ENCODE assay signal across 22 cellular contexts in the genomic region with DNA sequence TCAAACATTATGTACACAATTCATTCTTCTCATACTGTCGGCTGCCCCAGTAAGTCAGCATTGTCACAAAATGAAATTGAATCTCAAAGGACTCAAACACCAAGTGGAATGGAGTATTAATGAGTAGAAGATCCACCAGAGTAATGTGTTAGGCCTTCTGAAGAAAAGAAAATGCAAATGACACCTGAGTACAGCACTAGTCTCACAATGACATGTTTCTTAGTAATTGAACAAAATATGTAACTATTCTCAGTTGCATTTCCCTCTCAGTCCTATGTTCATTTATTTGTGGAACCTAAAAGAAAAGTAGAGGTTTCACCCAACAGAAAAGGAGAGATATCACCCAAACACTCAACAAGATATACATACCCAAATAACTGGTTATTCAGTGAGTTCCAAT.
DNase-seq lines count a peak whose midpoint lies in the region; ATAC-seq and FAIRE-seq lines count a peak whose summit lies in the region.
"Had no signal": no experiment of that assay in that cellular context is flagged by ENCODE, and none has a peak within 500 bp of the region (broad histone marks: within the 10 kb centered on the region; RNA-seq: fewer than 3 reads in every experiment).

No MANE protein-coding gene starts in this region.

- H3K36me3 ChIP-seq in small intestine (ENCODE audit: control insufficient read depth in 2 of 2, insufficient read depth in 2 of 2, low read length in 2 of 2) = no peaks in the 10 kb centered on the region

- no peaks in the 10 kb centered on the region for H3K27me3 ChIP-seq in small intestine (ENCODE audit: control insufficient read depth in 2 of 2, insufficient read depth in 2 of 2, low read length in 2 of 2)

- FAIRE-seq in small intestine (lab: Jason Lieb, UNC) = no peak
- FAIRE-seq: H54 had no signal

- H3K9me3 ChIP-seq in small intestine (ENCODE audit: control insufficient read depth, low read depth) = no peaks in the 10 kb centered on the region

- DNase-seq in islet precursor cell (no peak), small intestine (no peak), DMS79 treated with DMSO at 0.1 percent for 48 hours (lab: John Stamatoyannopoulos, UW) (no peak), NCI-H2107 treated with DMSO at 0.1 percent for 48 hours (lab: John Stamatoyannopoulos, UW; ENCODE audit: unreplicated experiment) (no peak)
- DNase-seq: ACHN, DMS79, Karpas-422, NCI-H1436, NCI-H1930, NCI-H2171, NCI-H526, PC-9, SIG-M5, T-cell had no signal

- ATAC-seq in GM18873 (IDR thresholded peaks at IDR 0.05; ENCODE audit: low FRiP score, unreplicated experiment) = peak; percentile 56
- peak; percentile 90 for ATAC-seq in GM21529 (IDR thresholded peaks at IDR 0.05; ENCODE audit: unreplicated experiment)
- ATAC-seq in HG03280 (IDR thresholded peaks at IDR 0.05; ENCODE audit: unreplicated experiment) = peak; percentile 73
- ATAC-seq: SK-N-SH treated with all-trans-retinoic acid at 6 μM for 48 hours, T-cell had no signal

- H3K4me1 ChIP-seq in small intestine (ENCODE audit: control insufficient read depth in 2 of 2, insufficient read depth in 1 of 2, low read depth in 1 of 2, low read length in 1 of 2) = no peaks in the 10 kb centered on the region

- no peak overlapping the region for H3K27ac ChIP-seq in small intestine (ENCODE audit: low read depth in 1 of 2, low read length in 1 of 2)
- H3K27ac ChIP-seq: C4-2B, HL-60, PC-9, RWPE1 had no signal

- H3K4me3 ChIP-seq in small intestine (ENCODE audit: low read depth in 1 of 2, low read length in 2 of 2) = no peak overlapping the region
- H3K4me3 ChIP-seq: PC-9 had no signal

- WGBS in small intestine, 3 donors = 87 to 90% (median 90%) methylated on average over 1 of the region's 1 CpG
